In genomic region chr19:5953034-5953589, GRCh38 we compare ENCODE assay signal across 8 cellular contexts. TPM values are rescaled to one million over a fixed set of nuclear protein-coding genes. Genes with fewer than 3 reads are reported as not detected.
DNase-seq lines count a peak whose midpoint lies in the region; ATAC-seq and TF ChIP-seq lines count a peak whose summit lies in the region.
"Had no signal": no experiment of that assay in that cellular context is flagged by ENCODE, and none has a peak within 500 bp of the region (broad histone marks: within the 10 kb centered on the region; RNA-seq: fewer than 3 reads in every experiment).

No MANE protein-coding gene starts in this region.

- peak overlapping the region; percentile 56 for H3K4me2 ChIP-seq in GM23248 (ENCODE audit: unreplicated experiment)

- H3K9ac ChIP-seq in GM23248, result peak overlapping the region; percentile 64

- peak overlapping the region; percentile 18; the same call in 1 of the 2 replicates for H2AFZ ChIP-seq in GM23248

- 0 out of 2 replicates have a peak, but pooled peaks cover 3% of the 10 kb centered on the region for H3K36me3 ChIP-seq in GM23248 (ENCODE audit: low read depth)
- H3K36me3 ChIP-seq in esophagus muscularis mucosa, result peaks cover 0 to 10% (median 3%) of the 10 kb centered on the region in 4 donors
- H3K36me3 ChIP-seq: right lobe of liver had no signal

- H3K9me3 ChIP-seq in GM23248 (ENCODE audit: low read depth) (no peaks in the 10 kb centered on the region), esophagus muscularis mucosa (no peaks in the 10 kb centered on the region)
- H3K9me3 ChIP-seq: right lobe of liver had no signal

- H3K27me3 ChIP-seq in GM23248 (replicated peaks; ENCODE audit: insufficient read depth) (no peaks in the 10 kb centered on the region), esophagus muscularis mucosa (no peaks in the 10 kb centered on the region), foreskin keratinocyte (no peaks in the 10 kb centered on the region)
- H3K27me3 ChIP-seq: right lobe of liver had no signal

- 0 out of 2 replicates have a peak, but pooled peaks cover 4% of the 10 kb centered on the region for H4K20me1 ChIP-seq in GM23248 (ENCODE audit: insufficient read depth)

- H3K4me1 ChIP-seq in GM23248 (ENCODE audit: insufficient read depth) (peaks cover 35% of the 10 kb centered on the region), esophagus muscularis mucosa (peaks cover 99 to 100% (median 100%) of the 10 kb centered on the region in 4 donors), foreskin keratinocyte (no peaks in the 10 kb centered on the region)

- in situ Hi-C loops in GM23248 (cut with MboI), result no loop called here

- intact Hi-C loops in esophagus muscularis mucosa (cut with DNase I), result no loop called here

- H3K4me3 ChIP-seq in GM23248, result peak overlapping the region; percentile 35
- H3K4me3 ChIP-seq in esophagus muscularis mucosa, result peak overlapping the region in 1 of 4 donors; percentile 26
- no peak overlapping the region for H3K4me3 ChIP-seq in skin epidermis
- H3K4me3 ChIP-seq: right lobe of liver had no signal

- TF ChIP-seq CTCF in esophagus muscularis mucosa (IDR thresholded peaks at IDR 0.05), result no peak
- no peak for TF ChIP-seq CTCF in foreskin keratinocyte (conservative IDR thresholded peaks at IDR 0.05)

- H3K27ac ChIP-seq in GM23248, result peak overlapping the region; percentile 88
- H3K27ac ChIP-seq in esophagus muscularis mucosa (replicated peaks in 1 of 4), result peak overlapping the region; percentile 79 to 85 (median 84)
- H3K27ac ChIP-seq in skin epidermis, result peak overlapping the region in 13 of 21 experiments; percentile 27 to 77 (median 51)
- no peak overlapping the region for H3K27ac ChIP-seq in foreskin keratinocyte

- H3F3A ChIP-seq in GM23248 (ENCODE audit: insufficient read depth), result peaks cover 55% of the 10 kb centered on the region

- ATAC-seq in GM19023 (IDR thresholded peaks at IDR 0.05; ENCODE audit: unreplicated experiment), result no peak
- ATAC-seq in foreskin keratinocyte, result no peak

- DNase-seq in GM23248, result peak; percentile 32
- peak; percentile 27 for DNase-seq in RPMI7951 (ENCODE audit: low read depth)
- DNase-seq in esophagus muscularis mucosa (ENCODE audit: extremely low spot score), result no peak
- DNase-seq in NCI-H2107 treated with DMSO at 0.1 percent for 48 hours (lab: John Stamatoyannopoulos, UW; ENCODE audit: unreplicated experiment), result no peak
- DNase-seq in foreskin keratinocyte, result no peak

- WGBS in GM23248 (ENCODE audit: low coverage in 1 of 2, low lambda C conversion rate in 2 of 2, missing lambda C conversion rate in 2 of 2), 2 experiments, result 40 to 42% methylated on average over 5 of the region's 5 CpGs
- WGBS in esophagus muscularis mucosa, result 41% methylated on average over 5 of the region's 5 CpGs

- no peaks in the 10 kb centered on the region for H3K9me2 ChIP-seq in GM23248 (ENCODE audit: insufficient read depth)

- no peak for TF ChIP-seq POLR2A in esophagus muscularis mucosa (IDR thresholded peaks at IDR 0.05; ENCODE audit: low read depth)

- H3K79me2 ChIP-seq in GM23248 (ENCODE audit: insufficient read depth), result peaks cover 100% of the 10 kb centered on the region

- TF ChIP-seq EP300 in esophagus muscularis mucosa (IDR thresholded peaks at IDR 0.05), result no peak

RNA-seq across cellular contexts. Expression of gene RANBP3, which starts 24.8 kb away (rescaled TPM):
- total RNA-seq in GM23248 (2014; rRNA removed; shearing (Covaris generic)), result 41.8 and 53.5 TPM in 2 replicates
- polyA plus RNA-seq in GM23248 (2016; fragmentation: Nextera tagmentation; extraction: Ambion mirVana) (50.0 and 51.7 TPM in 2 replicates), foreskin keratinocyte (47.2 and 53.1 TPM in 2 replicates)
- 54.9 and 62.6 TPM in 2 replicates for total RNA-seq in RPMI7951 (2014; rRNA removed; shearing (Covaris generic))
- total RNA-seq in esophagus muscularis mucosa (100 to 1,000 TPM in 2 of 4 donors, 10 to 100 TPM in 2; 92.2 to 127 (median 102) TPM), foreskin keratinocyte (54.7 and 56.3 TPM in 2 replicates)

RNA-seq across cellular contexts. Expression of gene CAPS, which starts 39.1 kb away (rescaled TPM):
- total RNA-seq in GM23248 (2014; rRNA removed; shearing (Covaris generic)), result 5.1 and 16.1 TPM in 2 replicates
- polyA plus RNA-seq in GM23248 (2016; fragmentation: Nextera tagmentation; extraction: Ambion mirVana) (6.7 and 7.0 TPM in 2 replicates), foreskin keratinocyte (1.4 and 2.9 TPM in 2 replicates)
- total RNA-seq in RPMI7951 (2014; rRNA removed; shearing (Covaris generic)), result 1.6 and 1.8 TPM in 2 replicates
- total RNA-seq in esophagus muscularis mucosa (10 to 100 TPM in 3 of 4 donors, 1 to 10 TPM in 1; 5.5 to 16.1 (median 15.2) TPM), foreskin keratinocyte (1.4 and 2.6 TPM in 2 replicates)

RNA-seq across cellular contexts. Expression of gene VMAC, which starts 48.4 kb away (rescaled TPM):
- total RNA-seq in GM23248 (2014; rRNA removed; shearing (Covaris generic)), result 3.8 and 4.4 TPM in 2 replicates
- 1.8 and 2.1 TPM in 2 replicates for polyA plus RNA-seq in GM23248 (2016; fragmentation: Nextera tagmentation; extraction: Ambion mirVana)
- 1.4 and 1.5 TPM in 2 replicates for total RNA-seq in RPMI7951 (2014; rRNA removed; shearing (Covaris generic))
- total RNA-seq in esophagus muscularis mucosa, result 10 to 100 TPM in 1 of 4 donors, 1 to 10 TPM in 3; 5.0 to 12.5 (median 7.6) TPM
- 1.5 and 2.1 TPM in 2 replicates for total RNA-seq in foreskin keratinocyte
- 0.89 and 1.2 TPM in 2 replicates for polyA plus RNA-seq in foreskin keratinocyte

RNA-seq across cellular contexts. Expression of gene NDUFA11, which starts 49.5 kb away (rescaled TPM):
- 215 and 231 TPM in 2 replicates for total RNA-seq in GM23248 (2014; rRNA removed; shearing (Covaris generic))
- polyA plus RNA-seq in GM23248 (2016; fragmentation: Nextera tagmentation; extraction: Ambion mirVana) (585 and 588 TPM in 2 replicates), foreskin keratinocyte (511 and 568 TPM in 2 replicates)
- 470 and 521 TPM in 2 replicates for total RNA-seq in RPMI7951 (2014; rRNA removed; shearing (Covaris generic))
- total RNA-seq in esophagus muscularis mucosa (100 to 1,000 TPM; 292 to 378 (median 314) TPM), foreskin keratinocyte (283 and 287 TPM in 2 replicates)

Comparison
In these comparisons a context has a peak if more than half of its experiments do, and no peak if none do; other contexts are left out.
1. DNase-seq: peak in GM23248 (single experiment) and RPMI7951 (single experiment); none in esophagus muscularis mucosa (single experiment), NCI-H2107 treated with DMSO at 0.1 percent for 48 hours (single experiment) and foreskin keratinocyte (0 of 2).